In the genomic region with DNA sequence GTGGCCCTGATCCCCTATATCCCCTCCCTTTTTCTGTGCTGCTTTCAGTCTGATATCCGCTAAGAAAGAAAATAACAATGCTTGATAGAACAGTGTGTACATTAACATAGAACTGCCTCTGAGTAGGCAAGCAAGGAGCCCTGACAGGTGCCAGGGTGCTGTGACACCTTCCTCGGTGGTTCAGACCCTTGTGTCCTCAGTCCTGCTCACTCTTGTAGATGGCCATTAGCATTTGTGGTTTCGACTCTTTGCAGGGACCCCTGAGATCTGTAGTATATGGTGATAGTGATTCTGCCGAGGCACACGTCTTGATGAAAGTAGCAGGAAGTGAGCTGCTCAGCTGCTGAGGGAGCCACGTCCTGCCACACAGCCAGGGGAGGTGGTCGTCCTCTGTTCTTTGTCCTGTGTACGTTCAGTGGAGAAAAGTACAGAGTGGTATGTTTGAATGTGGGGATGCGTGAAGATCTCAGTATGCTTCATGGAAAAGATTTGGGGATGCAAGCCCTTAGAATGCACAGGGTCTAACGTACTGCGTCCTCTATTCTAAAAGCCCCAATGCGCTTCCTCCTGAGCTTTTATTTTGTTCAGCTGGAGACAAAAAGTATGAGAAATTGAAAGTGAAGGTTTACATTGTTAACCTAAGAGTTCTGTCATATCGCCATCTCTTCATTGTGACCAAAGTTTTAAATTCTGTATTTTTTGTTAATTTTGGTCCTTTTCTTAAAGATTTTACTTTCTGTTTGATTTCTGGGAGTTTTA, we compare ENCODE assay signal across 13 cellular contexts. TPM values are rescaled to one million over a fixed set of nuclear protein-coding genes. Genes with fewer than 3 reads are reported as not detected.
DNase-seq lines count a peak whose midpoint lies in the region; ATAC-seq and TF ChIP-seq lines count a peak whose summit lies in the region.
"Had no signal": no experiment of that assay in that cellular context is flagged by ENCODE, and none has a peak within 500 bp of the region (broad histone marks: within the 10 kb centered on the region; RNA-seq: fewer than 3 reads in every experiment).

No MANE protein-coding gene starts in this region.

- peak overlapping the region; percentile 92 for H3K4me3 Mint-ChIP-seq in activated naive CD8-positive, alpha-beta T cell

- H3K4me1 ChIP-seq in cardiac muscle cell (ENCODE audit: low read depth) (peaks cover 8% of the 10 kb centered on the region), Karpas-422 (ENCODE audit: low read length) (peaks cover 8% of the 10 kb centered on the region), thoracic aorta (ENCODE audit: control insufficient read depth in 1 of 2, low read depth in 2 of 2) (peaks cover 8 to 37% of the 10 kb centered on the region in 2 donors)

- peak overlapping the region; percentile 98 for H3K27ac Mint-ChIP-seq in activated naive CD8-positive, alpha-beta T cell

- H3K9me3 ChIP-seq in cardiac muscle cell (ENCODE audit: low read depth) (no peaks in the 10 kb centered on the region), Karpas-422 (ENCODE audit: low read length) (no peaks in the 10 kb centered on the region), thoracic aorta (no peaks in the 10 kb centered on the region)
- H3K9me3 ChIP-seq: neutrophil, SJSA1, tibial artery had no signal

- no peaks in the 10 kb centered on the region for H3K27me3 Mint-ChIP-seq in activated naive CD8-positive, alpha-beta T cell

- H3K36me3 Mint-ChIP-seq in activated naive CD8-positive, alpha-beta T cell, result peaks cover 10% of the 10 kb centered on the region

- TF ChIP-seq CTCF in cardiac muscle cell (IDR thresholded peaks at IDR 0.05; ENCODE audit: low read depth, low read length) (no peak), thoracic aorta (IDR thresholded peaks at IDR 0.05) (no peak)

- peaks cover 37% of the 10 kb centered on the region for H3K4me1 Mint-ChIP-seq in activated naive CD8-positive, alpha-beta T cell (ENCODE audit: low read depth)

- H3K27ac ChIP-seq in cardiac muscle cell (peak overlapping the region; percentile 2), Karpas-422 (ENCODE audit: low read length) (no peak overlapping the region), thoracic aorta (no peak overlapping the region)
- H3K27ac ChIP-seq: neutrophil, SJSA1, tibial artery had no signal

- H3K79me2 ChIP-seq in Karpas-422 (ENCODE audit: low read length), result no peaks in the 10 kb centered on the region

- no peaks in the 10 kb centered on the region for H3K9me2 ChIP-seq in Karpas-422 (replicated peaks; ENCODE audit: insufficient read depth, low read length)

- intact Hi-C loops in left ventricle myocardium superior (cut with micrococcal nuclease), result no loop called here

- no peaks in the 10 kb centered on the region for H4K20me1 ChIP-seq in Karpas-422 (ENCODE audit: insufficient read depth, low read depth, low read length)

- H3K27me3 ChIP-seq in cardiac muscle cell, result no peaks in the 10 kb centered on the region
- H3K27me3 ChIP-seq in Karpas-422 (ENCODE audit: low read length), result no peaks in the 10 kb centered on the region
- H3K27me3 ChIP-seq in thoracic aorta (replicated peaks; ENCODE audit: insufficient read depth), result no peaks in the 10 kb centered on the region
- H3K27me3 ChIP-seq: neutrophil, SJSA1, tibial artery had no signal

- peak overlapping the region; percentile 57 for H3K4me2 ChIP-seq in Karpas-422 (ENCODE audit: low read depth, low read length, poor library complexity, severe bottlenecking)

- H3K36me3 ChIP-seq in cardiac muscle cell (no peaks in the 10 kb centered on the region), Karpas-422 (ENCODE audit: insufficient read depth, low read length) (no peaks in the 10 kb centered on the region), thoracic aorta (no peaks in the 10 kb centered on the region)
- H3K36me3 ChIP-seq: SJSA1 had no signal

- H3K9ac ChIP-seq in Karpas-422 (ENCODE audit: low read length), result peak overlapping the region; percentile 34

- H3K4me3 ChIP-seq in cardiac muscle cell (no peak overlapping the region), Karpas-422 (ENCODE audit: low read length) (peak overlapping the region; percentile 46; the same call in 1 of the 2 replicates), thoracic aorta (peak overlapping the region; percentile 42)
- H3K4me3 ChIP-seq: SJSA1, tibial artery had no signal

- H2AFZ ChIP-seq in Karpas-422 (ENCODE audit: low read length), result 0 out of 2 replicates have a peak overlapping the region, but pooled peaks have one; percentile 42

- no peak for DNase-seq in cardiac muscle cell (ENCODE audit: low read depth in 1 of 2, low spot score in 1 of 2)
- DNase-seq in left ventricle myocardium superior, result no peak
- no peak for DNase-seq in Karpas-422
- DNase-seq in thoracic aorta (ENCODE audit: low spot score), result no peak
- DNase-seq in C1 segment of cervical spinal cord (lab: John Stamatoyannopoulos, UW), result no peak
- no peak for DNase-seq in OCI-M2 (lab: John Stamatoyannopoulos, UW; ENCODE audit: unreplicated experiment)
- DNase-seq: ACHN; effector CD8-positive, alpha-beta T cell had no signal

- H3K9me3 Mint-ChIP-seq in activated naive CD8-positive, alpha-beta T cell (ENCODE audit: low read depth), result no peaks in the 10 kb centered on the region

- ATAC-seq in left ventricle myocardium superior, result no peak
- no peak for ATAC-seq in thoracic aorta (ENCODE audit: insufficient number of reproducible peaks, low FRiP score, low read depth)
- ATAC-seq in GM21526 (IDR thresholded peaks at IDR 0.05; ENCODE audit: low FRiP score, unreplicated experiment), result no peak

RNA-seq across cellular contexts. Expression of gene PXYLP1, which starts 35.4 kb away (rescaled TPM):
- total RNA-seq in cardiac muscle cell (16.6 and 24.3 TPM in 2 replicates), left ventricle myocardium superior (12.3 TPM), thoracic aorta (10 to 100 TPM; 15.2 to 23.2 TPM)
- polyA plus RNA-seq in cardiac muscle cell, result 11.0 and 22.7 TPM in 2 replicates
- 1.7 and 4.6 TPM in 2 replicates for total RNA-seq in Karpas-422 (2014; rRNA removed; shearing (Covaris generic); ENCODE audit: low replicate concordance)
